21 cellular contexts compared by ENCODE assay signal in genomic region chr2:240339411-240340360, GRCh38.
DNase-seq lines count a peak whose midpoint lies in the region; ATAC-seq and TF ChIP-seq lines count a peak whose summit lies in the region.
"Had no signal": no experiment of that assay in that cellular context is flagged by ENCODE, and none has a peak within 500 bp of the region (broad histone marks: within the 10 kb centered on the region; RNA-seq: fewer than 3 reads in every experiment).

No MANE protein-coding gene starts in this region.

- no peak for DNase-seq in right cardiac atrium
- no peak for DNase-seq in Right ventricle myocardium inferior (ENCODE audit: missing footprints)
- peak; percentile 72 to 77 for DNase-seq in hippocampal formation (lab: John Stamatoyannopoulos, UW)
- peak; percentile 67 for DNase-seq in occipital lobe (lab: John Stamatoyannopoulos, UW)
- DNase-seq in upper lobe of right lung, result no peak
- no peak for DNase-seq in GDM1 (lab: John Stamatoyannopoulos, UW)
- DNase-seq in MM.1S, result no peak
- DNase-seq: activated CD4-positive, alpha-beta T cell treated with anti-CD3 and anti-CD28 coated beads, Interleukin-2, amount 10 ng/mL, durations not matched to agents 24 days and 14 days; NCI-H1105 treated with DMSO at 0.1 percent for 48 hours; NCI-H2107; NCI-H524; NK-92 treated with Interleukin-12 subunit alpha and Interleukin-12 subunit beta, amount 100 ng/mL, for 24 hours; stimulated activated CD4-positive, alpha-beta T cell treated with anti-CD3 and anti-CD28 coated beads, Interleukin-12 subunit alpha, Interleukin-12 subunit beta, amount 100 ng/mL, for 4 hours; T-helper 17 cell had no signal

- H3K79me2 ChIP-seq in MM.1S (ENCODE audit: low read length), result no peaks in the 10 kb centered on the region

- no peaks in the 10 kb centered on the region for H4K20me1 ChIP-seq in MM.1S (ENCODE audit: insufficient read depth, low read length)

- no peaks in the 10 kb centered on the region for H3F3A ChIP-seq in MM.1S (ENCODE audit: insufficient read depth, low read length)

- no peak overlapping the region for H3K27ac ChIP-seq in right cardiac atrium (ENCODE audit: low read length)
- H3K27ac ChIP-seq in upper lobe of right lung, result no peak overlapping the region
- no peak overlapping the region for H3K27ac ChIP-seq in MM.1S (ENCODE audit: low read length)
- H3K27ac ChIP-seq: left lung, neural progenitor cell, right atrium auricular region had no signal

- no peak overlapping the region for H2AFZ ChIP-seq in MM.1S (ENCODE audit: low read length)
- H2AFZ ChIP-seq: neural progenitor cell had no signal

- H3K27me3 ChIP-seq in right cardiac atrium (ENCODE audit: control insufficient read depth, insufficient read depth) (no peaks in the 10 kb centered on the region), upper lobe of right lung (no peaks in the 10 kb centered on the region), MM.1S (replicated peaks; ENCODE audit: insufficient read depth, low read length) (peaks cover 47% of the 10 kb centered on the region)
- H3K27me3 ChIP-seq: neural progenitor cell, right atrium auricular region had no signal

- intact Hi-C loops in right cardiac atrium (cut with DNase I), result loop anchor here in 1 of 4 donors (10.0 kb wide), 1 partner anchor 105 kb away; no protein-coding TSS in a partner anchor
- intact Hi-C loops in Right ventricle myocardium inferior (cut with DNase I), result no loop called here
- intact Hi-C loops in upper lobe of right lung (cut with DNase I), result no loop called here

- H3K4me2 ChIP-seq in MM.1S (ENCODE audit: low read depth, low read length), result no peak overlapping the region
- H3K4me2 ChIP-seq: neural progenitor cell had no signal

- H3K9me3 ChIP-seq in right cardiac atrium (ENCODE audit: control insufficient read depth, low read length) (no peaks in the 10 kb centered on the region), upper lobe of right lung (no peaks in the 10 kb centered on the region), MM.1S (replicated peaks; ENCODE audit: insufficient read depth, low read length) (no peaks in the 10 kb centered on the region)
- H3K9me3 ChIP-seq: HAP-1, mucosa of descending colon had no signal

- no peak overlapping the region for H3K9ac ChIP-seq in MM.1S (ENCODE audit: low read length)
- H3K9ac ChIP-seq: neural progenitor cell had no signal

- H3K4me3 ChIP-seq in right cardiac atrium (ENCODE audit: low read length), result no peak overlapping the region
- H3K4me3 ChIP-seq in upper lobe of right lung, result no peak overlapping the region
- no peak overlapping the region for H3K4me3 ChIP-seq in MM.1S (ENCODE audit: low read length)
- H3K4me3 ChIP-seq: HAP-1, left lung, mucosa of descending colon, neural progenitor cell, right atrium auricular region had no signal

- WGBS in right cardiac atrium, result 83% methylated on average over 24 of the region's 24 CpGs

- TF ChIP-seq CTCF in upper lobe of right lung (IDR thresholded peaks at IDR 0.05) (no peak), MM.1S (IDR thresholded peaks at IDR 0.05; ENCODE audit: low read length) (no peak)

- H3K9me2 ChIP-seq in MM.1S (replicated peaks; ENCODE audit: insufficient read depth, low read length), result no peaks in the 10 kb centered on the region

- H3K4me1 ChIP-seq in right cardiac atrium (ENCODE audit: control insufficient read depth, insufficient read depth, low read length) (no peaks in the 10 kb centered on the region), upper lobe of right lung (no peaks in the 10 kb centered on the region), MM.1S (ENCODE audit: low read length) (no peaks in the 10 kb centered on the region)
- H3K4me1 ChIP-seq: HAP-1, left lung, neural progenitor cell, right atrium auricular region had no signal

- ATAC-seq in right cardiac atrium, result peak; percentile 30 to 54
- ATAC-seq in Right ventricle myocardium inferior, result no peak
- peak; percentile 36 for ATAC-seq in upper lobe of right lung
- no peak for ATAC-seq in HG03159 (IDR thresholded peaks at IDR 0.05; ENCODE audit: unreplicated experiment)
- ATAC-seq: activated naive CD4-positive, alpha-beta T cell treated with anti-CD3 and anti-CD28 coated beads, Interleukin-2, amount 50 U/mL, for 72 hours; left lung; mucosa of descending colon; T-helper 17 cell had no signal

- no peaks in the 10 kb centered on the region for H3K36me3 ChIP-seq in upper lobe of right lung
- H3K36me3 ChIP-seq in MM.1S (replicated peaks; ENCODE audit: insufficient read depth, low read length), result no peaks in the 10 kb centered on the region
- H3K36me3 ChIP-seq: HAP-1, left lung, neural progenitor cell, right atrium auricular region had no signal

Comparison
In these comparisons a context has a peak if more than half of its experiments do, and no peak if none do; other contexts are left out.
1. ATAC-seq: peak in right cardiac atrium (2 of 2) and upper lobe of right lung (single experiment); none in Right ventricle myocardium inferior (single experiment) and HG03159 (single experiment).
2. DNase-seq: peak in hippocampal formation (2 of 2) and occipital lobe (single experiment); none in right cardiac atrium (0 of 3), Right ventricle myocardium inferior (single experiment), upper lobe of right lung (single experiment), GDM1 (single experiment) and MM.1S (single experiment).